In genomic region chr2:127874378-127875271, GRCh38 we compare ENCODE assay signal across 9 cellular contexts. TPM values are rescaled to one million over a fixed set of nuclear protein-coding genes. Genes with fewer than 3 reads are reported as not detected.
DNase-seq lines count a peak whose midpoint lies in the region; ATAC-seq and TF ChIP-seq lines count a peak whose summit lies in the region.
"Had no signal": no experiment of that assay in that cellular context is flagged by ENCODE, and none has a peak within 500 bp of the region (broad histone marks: within the 10 kb centered on the region; RNA-seq: fewer than 3 reads in every experiment).

No MANE protein-coding gene starts in this region.

- H3K4me1 Mint-ChIP-seq in activated CD4-positive, alpha-beta T cell treated with anti-CD3 and anti-CD28 coated beads, Interleukin-2, amount 10 ng/mL, durations not matched to agents 24 days and 14 days = peaks cover 30% of the 10 kb centered on the region
- H3K4me1 Mint-ChIP-seq in chondrocyte (ENCODE audit: low read depth) = peaks cover 20% of the 10 kb centered on the region

- WGBS in psoas muscle, 3 donors = 62 to 72% (median 68%) methylated on average over 7 of the region's 7 CpGs

- H3K36me3 ChIP-seq in psoas muscle (ENCODE audit: insufficient read depth in 1 of 2, low read depth in 1 of 2) = peaks cover 0 to 53% of the 10 kb centered on the region in 2 donors
- H3K36me3 ChIP-seq in Peyer's patch = peaks cover 0 to 47% (median 0%) of the 10 kb centered on the region in 3 donors

- H3K4me3 ChIP-seq in psoas muscle = no peak overlapping the region
- no peak overlapping the region for H3K4me3 ChIP-seq in Peyer's patch

- CTCF ChIA-PET in HEK293T (lab: Yijun Ruan, JAX) = interaction anchor here (0.6 kb wide), 1 partner anchor 614 kb away, joined by 3 read pairs; no protein-coding TSS in a partner anchor

- H3K9me3 Mint-ChIP-seq in activated CD4-positive, alpha-beta T cell treated with anti-CD3 and anti-CD28 coated beads, Interleukin-2, amount 10 ng/mL, durations not matched to agents 24 days and 14 days = no peaks in the 10 kb centered on the region
- no peaks in the 10 kb centered on the region for H3K9me3 Mint-ChIP-seq in chondrocyte (ENCODE audit: low read depth)

- H3K4me3 Mint-ChIP-seq in activated CD4-positive, alpha-beta T cell treated with anti-CD3 and anti-CD28 coated beads, Interleukin-2, amount 10 ng/mL, durations not matched to agents 24 days and 14 days = peak overlapping the region; percentile 37
- no peak overlapping the region for H3K4me3 Mint-ChIP-seq in chondrocyte (ENCODE audit: unreplicated experiment)

- H3K9me3 ChIP-seq in psoas muscle = no peaks in the 10 kb centered on the region
- H3K9me3 ChIP-seq in Peyer's patch = no peaks in the 10 kb centered on the region

- in situ Hi-C loops in KBM-7 (cut with MboI; ENCODE audit: low pct_unique_long_range_greater_than_20kb, low sequenced_read_pairs) = no loop called here

- H3K27ac ChIP-seq in psoas muscle (peak overlapping the region; percentile 5), Peyer's patch (no peak overlapping the region)

- peaks cover 43% of the 10 kb centered on the region for H3K36me3 Mint-ChIP-seq in activated CD4-positive, alpha-beta T cell treated with anti-CD3 and anti-CD28 coated beads, Interleukin-2, amount 10 ng/mL, durations not matched to agents 24 days and 14 days (ENCODE audit: low read depth)
- H3K36me3 Mint-ChIP-seq in chondrocyte (ENCODE audit: low read depth) = peaks cover 18% of the 10 kb centered on the region

- H3K27me3 ChIP-seq in psoas muscle (ENCODE audit: insufficient read depth in 3 of 3, low read length in 2 of 3) (no peaks in the 10 kb centered on the region), Peyer's patch (no peaks in the 10 kb centered on the region)

- DNase-seq in activated CD4-positive, alpha-beta T cell treated with anti-CD3 and anti-CD28 coated beads, Interleukin-2, amount 10 ng/mL, durations not matched to agents 24 days and 14 days = peak; percentile 72
- DNase-seq in activated CD4-positive, alpha-beta T cell treated with anti-CD3 and anti-CD28 coated beads, Interleukin-2, amount 50 U/mL, for 4 hours = no peak
- DNase-seq in chondrocyte (ENCODE audit: low spot score) (no peak), psoas muscle (no peak), KBM-7 (no peak), HEK293T (ENCODE audit: extremely low spot score) (no peak), Peyer's patch (no peak)
- DNase-seq: cortex of kidney had no signal

- no peak for TF ChIP-seq POLR2A in Peyer's patch (IDR thresholded peaks at IDR 0.05)

- peak; percentile 71 for ATAC-seq in HG03432 (IDR thresholded peaks at IDR 0.05; ENCODE audit: unreplicated experiment)
- peak in 1 of 4 donors; percentile 45 for ATAC-seq in psoas muscle

- intact Hi-C loops in activated CD4-positive, alpha-beta T cell treated with anti-CD3 and anti-CD28 coated beads, Interleukin-2, amount 10 ng/mL, durations not matched to agents 24 days and 14 days (cut with micrococcal nuclease) = loop anchor here (2.0 kb wide), 1 partner anchor 14 kb away; no protein-coding TSS in a partner anchor
- intact Hi-C loops in psoas muscle (cut with DNase I) = no loop called here

- POLR2A ChIA-PET in HEK293T (lab: Yijun Ruan, JAX) = no interaction called here

- peak overlapping the region; percentile 79 for H3K27ac Mint-ChIP-seq in activated CD4-positive, alpha-beta T cell treated with anti-CD3 and anti-CD28 coated beads, Interleukin-2, amount 10 ng/mL, durations not matched to agents 24 days and 14 days
- H3K27ac Mint-ChIP-seq in chondrocyte (ENCODE audit: unreplicated experiment) = peak overlapping the region; percentile 52

- TF ChIP-seq CTCF in chondrocyte (IDR thresholded peaks at IDR 0.05) = no peak
- no peak for TF ChIP-seq CTCF in psoas muscle (IDR thresholded peaks at IDR 0.05)
- TF ChIP-seq CTCF in Peyer's patch (IDR thresholded peaks at IDR 0.05) = no peak

- H3K4me1 ChIP-seq in psoas muscle = peaks cover 11% of the 10 kb centered on the region
- H3K4me1 ChIP-seq in Peyer's patch = no peaks in the 10 kb centered on the region

- no peaks in the 10 kb centered on the region for H3K27me3 Mint-ChIP-seq in activated CD4-positive, alpha-beta T cell treated with anti-CD3 and anti-CD28 coated beads, Interleukin-2, amount 10 ng/mL, durations not matched to agents 24 days and 14 days
- no peaks in the 10 kb centered on the region for H3K27me3 Mint-ChIP-seq in chondrocyte (ENCODE audit: low read depth)

TF ChIP-seq in HEK293T, 16 proteins besides CTCF, POLR2A, EP300 and RAD21:
- TF ChIP-seq FOXA1 (IDR thresholded peaks at IDR 0.05) = no peak
- TF ChIP-seq NFRKB (IDR thresholded peaks at IDR 0.05) = no peak
- TF ChIP-seq BHLHE40 (IDR thresholded peaks at IDR 0.05; ENCODE audit: borderline replicate concordance) = no peak
- no peak for TF ChIP-seq ELF4 (IDR thresholded peaks at IDR 0.05)
- no peak for TF ChIP-seq SUZ12 (IDR thresholded peaks at IDR 0.05)
- no peak for TF ChIP-seq PKNOX1 (IDR thresholded peaks at IDR 0.05)
- TF ChIP-seq TARDBP (IDR thresholded peaks at IDR 0.05) = no peak
- TF ChIP-seq SP1 (IDR thresholded peaks at IDR 0.05) = no peak
- TF ChIP-seq LEF1 (IDR thresholded peaks at IDR 0.05; ENCODE audit: borderline replicate concordance) = no peak
- TF ChIP-seq FOXK2 (IDR thresholded peaks at IDR 0.05) = no peak
- TF ChIP-seq ARNT (IDR thresholded peaks at IDR 0.05) = no peak
- no peak for TF ChIP-seq ZNF384 (IDR thresholded peaks at IDR 0.05)
- TF ChIP-seq FOXM1 (IDR thresholded peaks at IDR 0.05; ENCODE audit: borderline replicate concordance) = no peak
- TF ChIP-seq CTBP1 (IDR thresholded peaks at IDR 0.05; ENCODE audit: borderline replicate concordance) = no peak
- TF ChIP-seq L3MBTL2 (conservative IDR thresholded peaks at IDR 0.05) = no peak
- no peak for TF ChIP-seq HDGF (IDR thresholded peaks at IDR 0.05; ENCODE audit: borderline replicate concordance)

RNA-seq across cellular contexts. Expression of gene AMMECR1L, which starts 11.1 kb away (rescaled TPM):
- total RNA-seq in activated CD4-positive, alpha-beta T cell treated with anti-CD3 and anti-CD28 coated beads, Interleukin-2, amount 10 ng/mL, durations not matched to agents 24 days and 14 days = 20.2 and 21.0 TPM in 2 replicates
- 21.5 to 25.4 TPM (median 25.2 TPM) in 3 replicates for total RNA-seq in chondrocyte
- total RNA-seq in psoas muscle = 10 to 100 TPM in 3 of 4 donors, 1 to 10 TPM in 1; 6.7 to 14.7 (median 12.4) TPM
- polyA plus RNA-seq in psoas muscle = 10 to 100 TPM in 1 of 3 donors, 1 to 10 TPM in 2; 6.2 to 14.8 (median 8.3) TPM
- total RNA-seq in Peyer's patch = 10 to 100 TPM; 11.6 to 16.1 (median 13.9) TPM

RNA-seq across cellular contexts. Expression of gene POLR2D, which starts 16.7 kb away (rescaled TPM):
- total RNA-seq in activated CD4-positive, alpha-beta T cell treated with anti-CD3 and anti-CD28 coated beads, Interleukin-2, amount 10 ng/mL, durations not matched to agents 24 days and 14 days = 77.5 and 80.4 TPM in 2 replicates
- total RNA-seq in chondrocyte (26.2 to 30.1 TPM (median 29.4 TPM) in 3 replicates), psoas muscle (10 to 100 TPM; 33.6 to 49.8 (median 48.4) TPM), Peyer's patch (10 to 100 TPM in 2 of 4 donors, 1 to 10 TPM in 2; 8.8 to 10.7 (median 9.8) TPM)
- polyA plus RNA-seq in psoas muscle = 10 to 100 TPM; 22.2 to 63.0 (median 48.0) TPM
